Comparison of ENCODE assay signal across 1 cellular context in the genomic region with DNA sequence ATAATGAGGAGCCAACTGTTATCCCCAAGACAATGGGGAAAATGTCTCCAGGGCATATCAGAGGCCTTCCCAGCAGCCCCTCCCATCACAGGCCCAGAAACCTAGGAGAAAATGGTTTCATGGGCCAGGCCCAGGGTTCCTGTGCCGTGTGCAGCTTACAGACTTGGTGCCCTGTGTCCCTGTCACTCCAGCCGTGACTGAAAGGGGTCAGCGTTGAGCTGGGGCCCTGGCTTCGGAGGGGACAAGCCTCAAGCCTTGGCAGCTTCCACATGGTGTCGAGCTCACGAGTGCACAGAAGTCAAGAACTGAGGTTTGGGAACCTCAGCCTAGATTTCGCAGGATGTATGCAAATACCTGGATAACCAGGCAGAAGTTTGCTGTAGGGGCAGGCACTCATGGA.
TF ChIP-seq lines count a peak whose summit lies in the region.

No MANE protein-coding gene starts in this region.

TF ChIP-seq in WTC11, 78 proteins besides CTCF, POLR2A, EP300 and RAD21 (continued from another document):
- no peak for TF ChIP-seq ARID4B (CRISPR knock-in tag; IDR thresholded peaks at IDR 0.05; ENCODE audit: borderline replicate concordance)
- TF ChIP-seq ZNF416 (CRISPR knock-in tag; IDR thresholded peaks at IDR 0.05), result no peak
- no peak for TF ChIP-seq ZNF219 (CRISPR knock-in tag; IDR thresholded peaks at IDR 0.05; ENCODE audit: borderline replicate concordance)
- TF ChIP-seq NFATC4 (CRISPR knock-in tag; IDR thresholded peaks at IDR 0.05), result no peak
- TF ChIP-seq GABPB1 (CRISPR knock-in tag; IDR thresholded peaks at IDR 0.05), result no peak
- TF ChIP-seq MXD4 (CRISPR knock-in tag; IDR thresholded peaks at IDR 0.05; ENCODE audit: borderline replicate concordance), result no peak
- 0 out of 2 replicates have a peak, but pooled peaks have one; percentile 60 for TF ChIP-seq KAT7 (CRISPR knock-in tag; IDR thresholded peaks at IDR 0.05; ENCODE audit: borderline replicate concordance)
- TF ChIP-seq SOX15 (CRISPR knock-in tag; IDR thresholded peaks at IDR 0.05), result no peak
- TF ChIP-seq MAX (CRISPR knock-in tag; IDR thresholded peaks at IDR 0.05), result peak; percentile 79
- no peak for TF ChIP-seq ZMAT4 (CRISPR knock-in tag; IDR thresholded peaks at IDR 0.05)
